1 cellular context compared by ENCODE assay signal in genomic region chr14:34582117-34582680, GRCh38.
TF ChIP-seq lines count a peak whose summit lies in the region.

No MANE protein-coding gene starts in this region.

TF ChIP-seq in HepG2, 621 proteins besides CTCF, POLR2A, EP300 and RAD21:
- TF ChIP-seq ZNF607 (CRISPR knock-in tag; IDR thresholded peaks at IDR 0.05; ENCODE audit: borderline replicate concordance) (0 out of 2 replicates have a peak, but pooled peaks have one; percentile 55), MYC (CRISPR knock-in tag; IDR thresholded peaks at IDR 0.05; ENCODE audit: borderline replicate concordance) (no peak), SOX13 (IDR thresholded peaks at IDR 0.05) (no peak), SOX13 (CRISPR knock-in tag; conservative IDR thresholded peaks at IDR 0.05 in 1 of 2, IDR thresholded peaks at IDR 0.05 in 1 of 2) (no peak), ZNF891 (CRISPR knock-in tag; IDR thresholded peaks at IDR 0.05) (peak; percentile 58; the same call in 1 of the 2 replicates), NR2F2 (IDR thresholded peaks at IDR 0.05; ENCODE audit: borderline replicate concordance, low read depth) (no peak), ZNF180 (CRISPR knock-in tag; IDR thresholded peaks at IDR 0.05; ENCODE audit: borderline replicate concordance, low read depth) (no peak), ZNF674 (CRISPR knock-in tag; IDR thresholded peaks at IDR 0.05; ENCODE audit: low read depth) (no peak), CENPT (CRISPR knock-in tag; IDR thresholded peaks at IDR 0.05; ENCODE audit: low read depth) (no peak), ZNF558 (CRISPR knock-in tag; IDR thresholded peaks at IDR 0.05; ENCODE audit: borderline replicate concordance) (no peak), PAX8 (CRISPR knock-in tag; IDR thresholded peaks at IDR 0.05; ENCODE audit: borderline replicate concordance) (no peak), HNF1B (CRISPR knock-in tag; IDR thresholded peaks at IDR 0.05) (0 out of 2 replicates have a peak, but pooled peaks have one; percentile 22), ZNF337 (CRISPR knock-in tag; IDR thresholded peaks at IDR 0.05; ENCODE audit: borderline replicate concordance, low read depth) (no peak), ZNF280B (CRISPR knock-in tag; IDR thresholded peaks at IDR 0.05; ENCODE audit: borderline replicate concordance) (0 out of 2 replicates have a peak, but pooled peaks have one; percentile 34), ZNF460 (CRISPR knock-in tag; IDR thresholded peaks at IDR 0.05; ENCODE audit: borderline replicate concordance) (peak; percentile 78), ZNF777 (CRISPR knock-in tag; IDR thresholded peaks at IDR 0.05) (no peak), FOXO4 (CRISPR knock-in tag; conservative IDR thresholded peaks at IDR 0.05) (0 out of 2 replicates have a peak, but pooled peaks have one; percentile 79), ZNF770 (CRISPR knock-in tag; IDR thresholded peaks at IDR 0.05) (peak; percentile 33; the same call in 1 of the 2 replicates), ZNF280D (CRISPR knock-in tag; IDR thresholded peaks at IDR 0.05) (no peak), EED (CRISPR knock-in tag; IDR thresholded peaks at IDR 0.05) (0 out of 2 replicates have a peak, but pooled peaks have one; percentile 19), TBP (CRISPR knock-in tag; IDR thresholded peaks at IDR 0.05) (no peak), PRPF4 (IDR thresholded peaks at IDR 0.05; ENCODE audit: low read depth, low read length, poor library complexity, severe bottlenecking) (no peak), SOX6 (IDR thresholded peaks at IDR 0.05) (no peak), SOX6 (CRISPR knock-in tag; IDR thresholded peaks at IDR 0.05) (no peak), ZNF225 (CRISPR knock-in tag; IDR thresholded peaks at IDR 0.05) (no peak)
